Comparison of ENCODE assay signal across 1 cellular context in the genomic region with DNA sequence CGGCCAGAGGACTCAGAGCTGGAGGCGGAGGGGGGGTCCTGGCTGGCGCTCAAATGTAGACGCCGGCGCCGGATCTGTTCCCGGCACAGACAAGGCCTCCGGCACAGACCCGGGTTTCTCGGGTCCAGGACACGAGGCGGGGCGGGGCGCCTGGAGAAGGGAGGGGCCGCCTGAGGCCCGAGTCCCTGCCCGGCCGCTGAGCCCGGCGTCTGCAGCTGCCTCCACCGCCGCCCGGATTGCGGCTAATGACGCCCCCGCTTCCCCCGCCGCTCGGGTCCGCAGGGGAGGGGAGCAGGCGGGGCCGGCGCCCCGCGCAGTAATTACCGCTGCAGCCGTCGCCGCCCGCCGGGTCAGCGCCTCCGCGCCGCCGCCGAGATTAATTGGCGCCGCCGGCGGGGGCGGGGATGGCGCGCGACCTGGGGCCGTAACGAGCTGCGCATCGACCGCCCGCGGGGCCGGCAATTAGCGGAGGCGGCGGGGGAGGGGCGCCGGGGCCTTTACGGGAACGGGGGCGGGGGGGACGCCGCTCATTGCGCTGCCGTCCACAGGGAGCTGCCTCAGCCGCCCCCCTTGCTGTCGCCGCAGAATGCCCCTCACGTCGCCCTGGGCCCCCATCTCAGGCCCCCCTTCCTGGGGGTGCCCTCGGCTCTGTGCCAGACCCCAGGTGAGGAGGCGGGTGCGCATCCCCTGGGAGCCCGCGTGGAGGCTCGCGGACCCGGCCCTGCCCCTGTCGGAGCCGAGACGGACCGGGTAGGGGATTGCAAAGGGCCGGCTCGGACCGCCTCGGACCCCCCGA.
TF ChIP-seq lines count a peak whose summit lies in the region.

No MANE protein-coding gene starts in this region.

TF ChIP-seq in H1, 55 proteins besides CTCF, POLR2A, EP300 and RAD21:
- TF ChIP-seq RBBP5 (IDR thresholded peaks at IDR 0.05; ENCODE audit: borderline replicate concordance, low read depth, low read length): no peak
- no peak for TF ChIP-seq CTBP2 (IDR thresholded peaks at IDR 0.05; ENCODE audit: borderline replicate concordance, insufficient read depth, insufficient read length, low read length)
- no peak for TF ChIP-seq JUN (IDR thresholded peaks at IDR 0.05; ENCODE audit: low read depth, low read length)
- no peak for TF ChIP-seq ASH2L (IDR thresholded peaks at IDR 0.05; ENCODE audit: low read length)
- TF ChIP-seq BRCA1 (IDR thresholded peaks at IDR 0.05; ENCODE audit: low read depth, low read length): no peak
- TF ChIP-seq RFX5 (IDR thresholded peaks at IDR 0.05; ENCODE audit: borderline replicate concordance, low read depth, low read length): no peak
- no peak for TF ChIP-seq PHF8 (conservative IDR thresholded peaks at IDR 0.05; ENCODE audit: low read depth, low read length)
- no peak for TF ChIP-seq KDM1A (IDR thresholded peaks at IDR 0.05; ENCODE audit: borderline replicate concordance, low read length)
- TF ChIP-seq, protein P1, sequence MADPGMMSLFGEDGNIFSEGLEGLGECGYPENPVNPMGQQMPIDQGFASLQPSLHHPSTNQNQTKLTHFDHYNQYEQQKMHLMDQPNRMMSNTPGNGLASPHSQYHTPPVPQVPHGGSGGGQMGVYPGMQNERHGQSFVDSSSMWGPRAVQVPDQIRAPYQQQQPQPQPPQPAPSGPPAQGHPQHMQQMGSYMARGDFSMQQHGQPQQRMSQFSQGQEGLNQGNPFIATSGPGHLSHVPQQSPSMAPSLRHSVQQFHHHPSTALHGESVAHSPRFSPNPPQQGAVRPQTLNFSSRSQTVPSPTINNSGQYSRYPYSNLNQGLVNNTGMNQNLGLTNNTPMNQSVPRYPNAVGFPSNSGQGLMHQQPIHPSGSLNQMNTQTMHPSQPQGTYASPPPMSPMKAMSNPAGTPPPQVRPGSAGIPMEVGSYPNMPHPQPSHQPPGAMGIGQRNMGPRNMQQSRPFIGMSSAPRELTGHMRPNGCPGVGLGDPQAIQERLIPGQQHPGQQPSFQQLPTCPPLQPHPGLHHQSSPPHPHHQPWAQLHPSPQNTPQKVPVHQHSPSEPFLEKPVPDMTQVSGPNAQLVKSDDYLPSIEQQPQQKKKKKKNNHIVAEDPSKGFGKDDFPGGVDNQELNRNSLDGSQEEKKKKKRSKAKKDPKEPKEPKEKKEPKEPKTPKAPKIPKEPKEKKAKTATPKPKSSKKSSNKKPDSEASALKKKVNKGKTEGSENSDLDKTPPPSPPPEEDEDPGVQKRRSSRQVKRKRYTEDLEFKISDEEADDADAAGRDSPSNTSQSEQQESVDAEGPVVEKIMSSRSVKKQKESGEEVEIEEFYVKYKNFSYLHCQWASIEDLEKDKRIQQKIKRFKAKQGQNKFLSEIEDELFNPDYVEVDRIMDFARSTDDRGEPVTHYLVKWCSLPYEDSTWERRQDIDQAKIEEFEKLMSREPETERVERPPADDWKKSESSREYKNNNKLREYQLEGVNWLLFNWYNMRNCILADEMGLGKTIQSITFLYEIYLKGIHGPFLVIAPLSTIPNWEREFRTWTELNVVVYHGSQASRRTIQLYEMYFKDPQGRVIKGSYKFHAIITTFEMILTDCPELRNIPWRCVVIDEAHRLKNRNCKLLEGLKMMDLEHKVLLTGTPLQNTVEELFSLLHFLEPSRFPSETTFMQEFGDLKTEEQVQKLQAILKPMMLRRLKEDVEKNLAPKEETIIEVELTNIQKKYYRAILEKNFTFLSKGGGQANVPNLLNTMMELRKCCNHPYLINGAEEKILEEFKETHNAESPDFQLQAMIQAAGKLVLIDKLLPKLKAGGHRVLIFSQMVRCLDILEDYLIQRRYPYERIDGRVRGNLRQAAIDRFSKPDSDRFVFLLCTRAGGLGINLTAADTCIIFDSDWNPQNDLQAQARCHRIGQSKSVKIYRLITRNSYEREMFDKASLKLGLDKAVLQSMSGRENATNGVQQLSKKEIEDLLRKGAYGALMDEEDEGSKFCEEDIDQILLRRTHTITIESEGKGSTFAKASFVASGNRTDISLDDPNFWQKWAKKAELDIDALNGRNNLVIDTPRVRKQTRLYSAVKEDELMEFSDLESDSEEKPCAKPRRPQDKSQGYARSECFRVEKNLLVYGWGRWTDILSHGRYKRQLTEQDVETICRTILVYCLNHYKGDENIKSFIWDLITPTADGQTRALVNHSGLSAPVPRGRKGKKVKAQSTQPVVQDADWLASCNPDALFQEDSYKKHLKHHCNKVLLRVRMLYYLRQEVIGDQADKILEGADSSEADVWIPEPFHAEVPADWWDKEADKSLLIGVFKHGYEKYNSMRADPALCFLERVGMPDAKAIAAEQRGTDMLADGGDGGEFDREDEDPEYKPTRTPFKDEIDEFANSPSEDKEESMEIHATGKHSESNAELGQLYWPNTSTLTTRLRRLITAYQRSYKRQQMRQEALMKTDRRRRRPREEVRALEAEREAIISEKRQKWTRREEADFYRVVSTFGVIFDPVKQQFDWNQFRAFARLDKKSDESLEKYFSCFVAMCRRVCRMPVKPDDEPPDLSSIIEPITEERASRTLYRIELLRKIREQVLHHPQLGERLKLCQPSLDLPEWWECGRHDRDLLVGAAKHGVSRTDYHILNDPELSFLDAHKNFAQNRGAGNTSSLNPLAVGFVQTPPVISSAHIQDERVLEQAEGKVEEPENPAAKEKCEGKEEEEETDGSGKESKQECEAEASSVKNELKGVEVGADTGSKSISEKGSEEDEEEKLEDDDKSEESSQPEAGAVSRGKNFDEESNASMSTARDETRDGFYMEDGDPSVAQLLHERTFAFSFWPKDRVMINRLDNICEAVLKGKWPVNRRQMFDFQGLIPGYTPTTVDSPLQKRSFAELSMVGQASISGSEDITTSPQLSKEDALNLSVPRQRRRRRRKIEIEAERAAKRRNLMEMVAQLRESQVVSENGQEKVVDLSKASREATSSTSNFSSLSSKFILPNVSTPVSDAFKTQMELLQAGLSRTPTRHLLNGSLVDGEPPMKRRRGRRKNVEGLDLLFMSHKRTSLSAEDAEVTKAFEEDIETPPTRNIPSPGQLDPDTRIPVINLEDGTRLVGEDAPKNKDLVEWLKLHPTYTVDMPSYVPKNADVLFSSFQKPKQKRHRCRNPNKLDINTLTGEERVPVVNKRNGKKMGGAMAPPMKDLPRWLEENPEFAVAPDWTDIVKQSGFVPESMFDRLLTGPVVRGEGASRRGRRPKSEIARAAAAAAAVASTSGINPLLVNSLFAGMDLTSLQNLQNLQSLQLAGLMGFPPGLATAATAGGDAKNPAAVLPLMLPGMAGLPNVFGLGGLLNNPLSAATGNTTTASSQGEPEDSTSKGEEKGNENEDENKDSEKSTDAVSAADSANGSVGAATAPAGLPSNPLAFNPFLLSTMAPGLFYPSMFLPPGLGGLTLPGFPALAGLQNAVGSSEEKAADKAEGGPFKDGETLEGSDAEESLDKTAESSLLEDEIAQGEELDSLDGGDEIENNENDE (IDR thresholded peaks at IDR 0.05; ENCODE audit: insufficient replicate concordance, low read length): no peak
- no peak for TF ChIP-seq HDAC2 (IDR thresholded peaks at IDR 0.05; ENCODE audit: borderline replicate concordance in 1 of 2, low read depth in 2 of 2, low read length in 2 of 2)
- TF ChIP-seq NANOG (IDR thresholded peaks at IDR 0.05; ENCODE audit: insufficient read depth, low read depth, low read length, poor library complexity, severe bottlenecking): peak; percentile 87
- TF ChIP-seq JUND (IDR thresholded peaks at IDR 0.05; ENCODE audit: low read length): no peak
- no peak for TF ChIP-seq SAP30 (IDR thresholded peaks at IDR 0.05; ENCODE audit: insufficient read depth, insufficient replicate concordance, low read length)
- no peak for TF ChIP-seq RXRA (IDR thresholded peaks at IDR 0.05; ENCODE audit: insufficient read depth, low read depth, low read length)
- peak; percentile 87; the same call in 1 of the 2 replicates for TF ChIP-seq EGR1 (IDR thresholded peaks at IDR 0.05; ENCODE audit: borderline replicate concordance, low read depth, low read length)
- peak; percentile 83 for TF ChIP-seq CREB1 (IDR thresholded peaks at IDR 0.05)
- TF ChIP-seq SIN3A (conservative IDR thresholded peaks at IDR 0.05 in 1 of 2, IDR thresholded peaks at IDR 0.05 in 1 of 2; ENCODE audit: low read depth in 1 of 2, low read length in 2 of 2): no peak
- no peak for TF ChIP-seq SUZ12 (IDR thresholded peaks at IDR 0.05; ENCODE audit: low read length)
- no peak for TF ChIP-seq TAF1 (IDR thresholded peaks at IDR 0.05; ENCODE audit: low read depth, low read length)
- TF ChIP-seq CBX5 (IDR thresholded peaks at IDR 0.05; ENCODE audit: low read depth, low read length): no peak
- TF ChIP-seq CHD2 (IDR thresholded peaks at IDR 0.05; ENCODE audit: low read length): no peak
- TF ChIP-seq TCF12 (IDR thresholded peaks at IDR 0.05; ENCODE audit: low read depth, low read length): no peak
- TF ChIP-seq SIX5 (IDR thresholded peaks at IDR 0.05; ENCODE audit: low read depth, low read length): no peak
- TF ChIP-seq, protein P2, sequence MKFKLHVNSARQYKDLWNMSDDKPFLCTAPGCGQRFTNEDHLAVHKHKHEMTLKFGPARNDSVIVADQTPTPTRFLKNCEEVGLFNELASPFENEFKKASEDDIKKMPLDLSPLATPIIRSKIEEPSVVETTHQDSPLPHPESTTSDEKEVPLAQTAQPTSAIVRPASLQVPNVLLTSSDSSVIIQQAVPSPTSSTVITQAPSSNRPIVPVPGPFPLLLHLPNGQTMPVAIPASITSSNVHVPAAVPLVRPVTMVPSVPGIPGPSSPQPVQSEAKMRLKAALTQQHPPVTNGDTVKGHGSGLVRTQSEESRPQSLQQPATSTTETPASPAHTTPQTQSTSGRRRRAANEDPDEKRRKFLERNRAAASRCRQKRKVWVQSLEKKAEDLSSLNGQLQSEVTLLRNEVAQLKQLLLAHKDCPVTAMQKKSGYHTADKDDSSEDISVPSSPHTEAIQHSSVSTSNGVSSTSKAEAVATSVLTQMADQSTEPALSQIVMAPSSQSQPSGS (IDR thresholded peaks at IDR 0.05; ENCODE audit: low read length): no peak
- no peak for TF ChIP-seq SP1 (IDR thresholded peaks at IDR 0.05; ENCODE audit: low read depth, low read length)
- TF ChIP-seq SP2 (IDR thresholded peaks at IDR 0.05; ENCODE audit: low read length): no peak
- no peak for TF ChIP-seq CEBPB (IDR thresholded peaks at IDR 0.05; ENCODE audit: low read depth, low read length)
- TF ChIP-seq POU5F1 (IDR thresholded peaks at IDR 0.05; ENCODE audit: low read depth, low read length): no peak
- TF ChIP-seq SRF (IDR thresholded peaks at IDR 0.05; ENCODE audit: low read depth, low read length): no peak
- no peak for TF ChIP-seq ZNF274 (IDR thresholded peaks at IDR 0.05; ENCODE audit: borderline replicate concordance, extremely low read depth, low read length)
- TF ChIP-seq FOSL1 (IDR thresholded peaks at IDR 0.05; ENCODE audit: insufficient read depth, low read depth, low read length): no peak
- TF ChIP-seq MAX (IDR thresholded peaks at IDR 0.05): 0 out of 2 replicates have a peak, but pooled peaks have one; percentile 8
- no peak for TF ChIP-seq YY1 (IDR thresholded peaks at IDR 0.05; ENCODE audit: low read depth, low read length)
- no peak for TF ChIP-seq CHD1 (IDR thresholded peaks at IDR 0.05; ENCODE audit: low read depth, low read length)
- 0 out of 2 replicates have a peak, but pooled peaks have one; percentile 37 for TF ChIP-seq GABPA (IDR thresholded peaks at IDR 0.05; ENCODE audit: borderline replicate concordance, insufficient read depth, low read length)
- no peak for TF ChIP-seq NRF1 (IDR thresholded peaks at IDR 0.05; ENCODE audit: low read depth, low read length)
- no peak for TF ChIP-seq HDAC6 (IDR thresholded peaks at IDR 0.05; ENCODE audit: low read depth, low read length)
- no peak for TF ChIP-seq BCL11A (IDR thresholded peaks at IDR 0.05; ENCODE audit: low read depth in 2 of 2, low read length in 2 of 2)
- no peak for TF ChIP-seq SIRT6 (IDR thresholded peaks at IDR 0.05; ENCODE audit: low read length)
- TF ChIP-seq SP4 (IDR thresholded peaks at IDR 0.05; ENCODE audit: low read length): no peak
- no peak for TF ChIP-seq POLR2AphosphoS5 (IDR thresholded peaks at IDR 0.05; ENCODE audit: low read depth, low read length)
- no peak for TF ChIP-seq TEAD4 (IDR thresholded peaks at IDR 0.05; ENCODE audit: low read depth, low read length)
- TF ChIP-seq CBX8 (IDR thresholded peaks at IDR 0.05; ENCODE audit: borderline replicate concordance, low read depth, low read length): no peak
- TF ChIP-seq, protein P3, sequence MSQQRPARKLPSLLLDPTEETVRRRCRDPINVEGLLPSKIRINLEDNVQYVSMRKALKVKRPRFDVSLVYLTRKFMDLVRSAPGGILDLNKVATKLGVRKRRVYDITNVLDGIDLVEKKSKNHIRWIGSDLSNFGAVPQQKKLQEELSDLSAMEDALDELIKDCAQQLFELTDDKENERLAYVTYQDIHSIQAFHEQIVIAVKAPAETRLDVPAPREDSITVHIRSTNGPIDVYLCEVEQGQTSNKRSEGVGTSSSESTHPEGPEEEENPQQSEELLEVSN (IDR thresholded peaks at IDR 0.05): no peak
- TF ChIP-seq RNF2 (IDR thresholded peaks at IDR 0.05; ENCODE audit: borderline replicate concordance, low read depth, low read length, missing control alignments, poor library complexity, severe bottlenecking): no peak
